ENCODE assay signal across 19 cellular contexts in genomic region chr5:92822183-92822582, GRCh38.
DNase-seq lines count a peak whose midpoint lies in the region; ATAC-seq and TF ChIP-seq lines count a peak whose summit lies in the region.
"Had no signal": no experiment of that assay in that cellular context is flagged by ENCODE, and none has a peak within 500 bp of the region (broad histone marks: within the 10 kb centered on the region; RNA-seq: fewer than 3 reads in every experiment).

No MANE protein-coding gene starts in this region.

- H3K9me3 ChIP-seq in A673 (ENCODE audit: low read depth, low read length, poor library complexity, severe bottlenecking) = no peaks in the 10 kb centered on the region
- no peaks in the 10 kb centered on the region for H3K9me3 ChIP-seq in H9 (ENCODE audit: control insufficient read depth, low read depth, low read length)
- 0 out of 2 replicates have a peak, but pooled peaks cover 3% of the 10 kb centered on the region for H3K9me3 ChIP-seq in Panc1 (ENCODE audit: control insufficient read depth, insufficient read depth, low read depth, low read length)
- peaks cover 6% of the 10 kb centered on the region for H3K9me3 ChIP-seq in endodermal cell (ENCODE audit: control insufficient read depth, low read length)

- CTCF ChIA-PET in A673 (lab: Charles Lee) = no interaction called here
- CTCF ChIA-PET in Panc1 (lab: Charles Lee) = no interaction called here

- no peak overlapping the region for H4K8ac ChIP-seq in H9 (replicated peaks; ENCODE audit: insufficient read length, low read depth, low read length)

- H2BK12ac ChIP-seq in H9 (ENCODE audit: insufficient read length, low read depth, low read length) = no peak overlapping the region

- H2AFZ ChIP-seq in H9 (ENCODE audit: low read length) = no peak overlapping the region
- H2AFZ ChIP-seq: GM23248 had no signal

- peaks cover 2% of the 10 kb centered on the region; the same call in 1 of the 2 replicates for H3K27me3 Mint-ChIP-seq in H9 (ENCODE audit: low read depth)
- H3K27me3 Mint-ChIP-seq in endodermal cell (ENCODE audit: insufficient read depth) = no peaks in the 10 kb centered on the region
- peaks cover 4% of the 10 kb centered on the region for H3K27me3 Mint-ChIP-seq in nephron progenitor cell (ENCODE audit: low read depth, poor library complexity)
- H3K27me3 Mint-ChIP-seq in immature natural killer cell (ENCODE audit: low read depth in 3 of 3) = peaks cover 0 to 2% (median 2%) of the 10 kb centered on the region in 3 donors
- H3K27me3 Mint-ChIP-seq: B cell, IgD-negative memory B cell had no signal

- intact Hi-C loops in A673 (cut with micrococcal nuclease; ENCODE audit: unreplicated experiment) (no loop called here), Panc1 (cut with micrococcal nuclease; ENCODE audit: unreplicated experiment) (no loop called here)

- H3K79me1 ChIP-seq in H9 (ENCODE audit: insufficient read depth, low read depth, low read length, poor library complexity, severe bottlenecking) = no peaks in the 10 kb centered on the region

- H3K36me3 ChIP-seq in A673 (ENCODE audit: insufficient read depth, low read length, poor library complexity, severe bottlenecking) (no peaks in the 10 kb centered on the region), Panc1 (ENCODE audit: control insufficient read depth, insufficient read depth, low read length) (no peaks in the 10 kb centered on the region), endodermal cell (ENCODE audit: control insufficient read depth, insufficient read depth, low read length) (no peaks in the 10 kb centered on the region)
- H3K36me3 ChIP-seq: BLaER1 treated with 17β-estradiol and CSF1 and Interleukin-3, amounts not matched to agents 10 nM and 100 nM had no signal

- H4K5ac ChIP-seq in H9 (ENCODE audit: insufficient read length, low read depth, low read length) = no peak overlapping the region

- H3K4me3 ChIP-seq in A673 (ENCODE audit: low read depth, low read length, poor library complexity, severe bottlenecking) (no peak overlapping the region), Panc1 (ENCODE audit: low read depth in 2 of 2, low read length in 2 of 2) (no peak overlapping the region), endodermal cell (ENCODE audit: low read length) (no peak overlapping the region)
- H3K4me3 ChIP-seq: BLaER1 treated with 17β-estradiol and CSF1 and Interleukin-3, amounts not matched to agents 10 nM and 100 nM; GM12878; GM23248 had no signal

- H3K23ac ChIP-seq in H9 (ENCODE audit: insufficient read length, low read depth, low read length) = no peak overlapping the region

- H3K4me1 Mint-ChIP-seq in H9 (no peaks in the 10 kb centered on the region), endodermal cell (no peaks in the 10 kb centered on the region), nephron progenitor cell (peaks cover 9% of the 10 kb centered on the region), immature natural killer cell (no peaks in the 10 kb centered on the region)
- H3K4me1 Mint-ChIP-seq: B cell, IgD-negative memory B cell had no signal

- no peak overlapping the region for H3K4me2 ChIP-seq in H9 (ENCODE audit: insufficient read depth, insufficient read length, low read length)
- H3K4me2 ChIP-seq: BLaER1 treated with 17β-estradiol and CSF1 and Interleukin-3, amounts not matched to agents 10 nM and 100 nM had no signal

- no peaks in the 10 kb centered on the region for H3K79me2 ChIP-seq in H9 (ENCODE audit: insufficient read depth, low read length)

- TF ChIP-seq CTCF in A673 (conservative IDR thresholded peaks at IDR 0.05; ENCODE audit: low read depth, low read length) = no peak
- TF ChIP-seq CTCF in H9 (conservative IDR thresholded peaks at IDR 0.05) = no peak
- TF ChIP-seq CTCF in Panc1 (IDR thresholded peaks at IDR 0.05) = no peak
- no peak for TF ChIP-seq CTCF in endodermal cell (conservative IDR thresholded peaks at IDR 0.05)
- no peak for TF ChIP-seq CTCF in nephron progenitor cell (IDR thresholded peaks at IDR 0.05)

- no peak overlapping the region for H3K14ac ChIP-seq in H9 (ENCODE audit: insufficient read depth, low read length)

- H3K27ac ChIP-seq in A673 (ENCODE audit: low read depth, low read length, poor library complexity, severe bottlenecking) (no peak overlapping the region), H9 (ENCODE audit: insufficient read length, low read depth, low read length) (no peak overlapping the region), Panc1 (ENCODE audit: low read length) (peak overlapping the region; percentile 67; the same call in 1 of the 2 replicates), endodermal cell (ENCODE audit: low read depth, low read length) (no peak overlapping the region)
- H3K27ac ChIP-seq: BLaER1 treated with 17β-estradiol and CSF1 and Interleukin-3, amounts not matched to agents 10 nM and 100 nM; GM23248 had no signal

- H4K91ac ChIP-seq in H9 (ENCODE audit: insufficient read length, low read depth, low read length) = no peak overlapping the region

- peaks cover 8% of the 10 kb centered on the region for H3K4me1 ChIP-seq in A673 (ENCODE audit: insufficient read depth, low read length, poor library complexity, severe bottlenecking)
- no peaks in the 10 kb centered on the region for H3K4me1 ChIP-seq in H9 (ENCODE audit: insufficient read depth, low read length)
- no peaks in the 10 kb centered on the region for H3K4me1 ChIP-seq in Panc1 (ENCODE audit: control insufficient read depth, insufficient read depth, low read length)
- no peaks in the 10 kb centered on the region for H3K4me1 ChIP-seq in endodermal cell (ENCODE audit: control insufficient read depth, insufficient read depth, low read length)
- H3K4me1 ChIP-seq: BLaER1 treated with 17β-estradiol and CSF1 and Interleukin-3, amounts not matched to agents 10 nM and 100 nM had no signal

- H3K9ac ChIP-seq in H9 (ENCODE audit: extremely low read depth, insufficient read length, low read length) = no peak overlapping the region
- no peak overlapping the region for H3K9ac ChIP-seq in endodermal cell (ENCODE audit: extremely low read depth, low read length, poor library complexity, severe bottlenecking)
- H3K9ac ChIP-seq: BLaER1 treated with 17β-estradiol and CSF1 and Interleukin-3, amounts not matched to agents 10 nM and 100 nM; GM23248 had no signal

- WGBS in H9 (ENCODE audit: extremely low coverage, insufficient read length, low lambda C conversion rate) = no CpG with 5 or more reads among the region's 9 CpGs
- WGBS in endodermal cell (ENCODE audit: insufficient coverage in 1 of 2, insufficient read length in 1 of 2), 2 experiments = 84 to 87% methylated on average over 4 to 9 of the region's 9 CpGs

- H3K18ac ChIP-seq in H9 (ENCODE audit: insufficient read length, low read depth, low read length) = no peak overlapping the region

- H3K27me3 ChIP-seq in A673 (replicated peaks; ENCODE audit: insufficient read depth, low read depth, low read length, poor library complexity) (no peaks in the 10 kb centered on the region), H9 (ENCODE audit: insufficient read depth, low read length) (no peaks in the 10 kb centered on the region), Panc1 (ENCODE audit: control insufficient read depth, insufficient read depth, low read length) (no peaks in the 10 kb centered on the region), endodermal cell (ENCODE audit: control insufficient read depth, insufficient read depth, low read length, poor library complexity, severe bottlenecking) (no peaks in the 10 kb centered on the region)
- H3K27me3 ChIP-seq: BLaER1 treated with 17β-estradiol and CSF1 and Interleukin-3, amounts not matched to agents 10 nM and 100 nM had no signal

- no peak overlapping the region for H2BK120ac ChIP-seq in H9 (ENCODE audit: low read depth, low read length, poor library complexity, severe bottlenecking)

- BruUV-seq in A673 (replicated peaks; lab: Mats Ljungman, UMichigan) (no TSS peak), Panc1 (replicated peaks; lab: Mats Ljungman, UMichigan) (no TSS peak)

- POLR2A ChIA-PET in A673 (lab: Charles Lee; ENCODE audit: low non-redundant PET) (no interaction called here), Panc1 (lab: Charles Lee) (no interaction called here)

- peaks cover 3 to 15% of the 10 kb centered on the region in 2 experiments; a peak in 4 of 5 replicates for H3K9me3 Mint-ChIP-seq in H9
- no peaks in the 10 kb centered on the region for H3K9me3 Mint-ChIP-seq in endodermal cell
- H3K9me3 Mint-ChIP-seq in nephron progenitor cell = peaks cover 5% of the 10 kb centered on the region
- peaks cover 0 to 8% (median 7%) of the 10 kb centered on the region in 6 donors for H3K9me3 Mint-ChIP-seq in immature natural killer cell
- H3K9me3 Mint-ChIP-seq: CD8-positive, alpha-beta T cell; IgD-negative memory B cell had no signal

- H3K27ac Mint-ChIP-seq in H9 (no peak overlapping the region), endodermal cell (no peak overlapping the region), nephron progenitor cell (no peak overlapping the region), immature natural killer cell (no peak overlapping the region)
- H3K27ac Mint-ChIP-seq: B cell; CD8-positive, alpha-beta T cell; IgD-negative memory B cell had no signal

- no peak overlapping the region for H2BK15ac ChIP-seq in H9 (ENCODE audit: low read depth, low read length)

- no peak overlapping the region for H3T11ph ChIP-seq in H9 (ENCODE audit: low read length)

- H4K20me1 ChIP-seq in H9 (ENCODE audit: control insufficient read depth, insufficient read depth, insufficient read length) = no peaks in the 10 kb centered on the region
- H4K20me1 ChIP-seq: BLaER1 treated with 17β-estradiol and CSF1 and Interleukin-3, amounts not matched to agents 10 nM and 100 nM had no signal

- no peak overlapping the region for H3K56ac ChIP-seq in H9 (ENCODE audit: insufficient read length, low read depth, low read length)

- no peak overlapping the region for H3K4ac ChIP-seq in H9 (ENCODE audit: low read depth, low read length)

- peak; percentile 78 for DNase-seq in A673 (ENCODE audit: low spot score)
- peak; percentile 31 for DNase-seq in H9
- no peak for DNase-seq in Panc1 (ENCODE audit: low read depth, low spot score)
- DNase-seq in endodermal cell = peak; percentile 62
- DNase-seq in OCI-M2 (lab: John Stamatoyannopoulos, UW; ENCODE audit: unreplicated experiment) = no peak
- no peak for DNase-seq in nephron progenitor cell
- no peak for DNase-seq in immature natural killer cell
- no peak for DNase-seq in NCI-H1417 treated with DMSO at 0.1 percent for 48 hours (lab: John Stamatoyannopoulos, UW)
- DNase-seq: 8988T; Calu3; CD8-positive, alpha-beta T cell; DMS79 treated with DMSO at 0.1 percent for 48 hours; H7; KBM-7 had no signal

- no peak overlapping the region for H2BK20ac ChIP-seq in H9 (ENCODE audit: low read depth, low read length, poor library complexity, severe bottlenecking)

- no peak for ATAC-seq in Panc1
- ATAC-seq: CD8-positive, alpha-beta T cell; GM12878 had no signal

- in situ Hi-C loops in Panc1 (cut with HindIII; ENCODE audit: low pct_unique_long_range_greater_than_20kb, low sequenced_read_pairs) = no loop called here

- H3K36me3 Mint-ChIP-seq in H9 (ENCODE audit: insufficient read depth in 1 of 3, low read depth in 3 of 3) = peaks cover 0 to 15% (median 8%) of the 10 kb centered on the region in 3 experiments; a peak in 5 of 7 replicates
- H3K36me3 Mint-ChIP-seq in endodermal cell (ENCODE audit: low read depth) = peaks cover 5% of the 10 kb centered on the region
- H3K36me3 Mint-ChIP-seq in nephron progenitor cell (ENCODE audit: low read depth) = peaks cover 6% of the 10 kb centered on the region
- no peaks in the 10 kb centered on the region for H3K36me3 Mint-ChIP-seq in immature natural killer cell
- H3K36me3 Mint-ChIP-seq: CD8-positive, alpha-beta T cell; IgD-negative memory B cell had no signal

- H3K23me2 ChIP-seq in H9 (ENCODE audit: insufficient read length, low read depth, low read length, poor library complexity, severe bottlenecking) = no peaks in the 10 kb centered on the region

- no peak overlapping the region for H3K4me3 Mint-ChIP-seq in H9
- no peak overlapping the region for H3K4me3 Mint-ChIP-seq in endodermal cell
- H3K4me3 Mint-ChIP-seq in nephron progenitor cell = no peak overlapping the region
- no peak overlapping the region for H3K4me3 Mint-ChIP-seq in immature natural killer cell
- H3K4me3 Mint-ChIP-seq: B cell; CD8-positive, alpha-beta T cell; IgD-negative memory B cell had no signal

- H2BK5ac ChIP-seq in H9 (ENCODE audit: insufficient read length, low read length) = no peak overlapping the region

- no peak overlapping the region for H2AK5ac ChIP-seq in H9 (ENCODE audit: insufficient read length, low read length)

Comparison
In these comparisons a context has a peak if more than half of its experiments do, and no peak if none do; other contexts are left out.
1. DNase-seq: peak in A673 (single experiment), H9 (single experiment) and endodermal cell (single experiment); none in Panc1 (single experiment), OCI-M2 (single experiment), nephron progenitor cell (single experiment), immature natural killer cell (0 of 3) and NCI-H1417 treated with DMSO at 0.1 percent for 48 hours (single experiment).